ENCODE assay signal across 8 cellular contexts in the genomic region with DNA sequence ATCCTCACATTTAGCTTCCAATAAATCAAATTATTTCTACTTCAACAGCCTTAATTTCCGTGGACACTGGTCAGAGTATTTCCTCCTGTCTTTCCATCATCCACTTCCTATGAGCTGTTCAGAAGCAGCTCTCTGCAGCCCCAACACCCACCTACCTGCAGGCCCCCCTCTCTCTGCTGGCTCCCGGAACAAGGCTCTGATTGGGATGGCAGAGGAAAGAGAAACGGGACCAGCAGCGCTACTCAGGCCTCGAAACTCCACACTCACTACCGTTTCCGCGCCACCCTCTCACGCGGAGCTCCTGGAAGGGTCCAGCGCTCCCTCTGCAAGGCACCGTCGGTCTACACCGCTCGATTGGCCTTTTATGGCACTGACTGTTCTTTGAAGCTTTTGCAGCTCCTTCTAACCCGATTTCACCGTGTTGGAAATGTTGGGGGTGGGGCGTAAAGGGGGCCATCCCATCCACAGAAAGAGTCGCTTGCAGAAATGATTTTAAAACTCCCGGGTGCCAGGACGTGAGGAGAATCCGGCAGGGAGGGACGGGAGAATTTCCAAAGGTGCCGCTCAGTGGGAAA. TPM values are rescaled to one million over a fixed set of nuclear protein-coding genes. Genes with fewer than 3 reads are reported as not detected.
DNase-seq lines count a peak whose midpoint lies in the region; TF ChIP-seq lines count a peak whose summit lies in the region.

No MANE protein-coding gene starts in this region.

- H3K36me3 ChIP-seq in iPS-20b (ENCODE audit: insufficient read depth, low read depth, low read length) = no peaks in the 10 kb centered on the region
- H3K36me3 ChIP-seq in smooth muscle cell (ENCODE audit: low read depth) = no peaks in the 10 kb centered on the region

- H3K27me3 ChIP-seq in iPS-20b (ENCODE audit: insufficient read depth, low read length) (no peaks in the 10 kb centered on the region), smooth muscle cell (ENCODE audit: low read depth) (no peaks in the 10 kb centered on the region)

- 0 to 1% (median 0%) methylated on average over 24 of the region's 24 CpGs for WGBS in adipose tissue, 3 donors
- under 1% methylated on average over 24 of the region's 24 CpGs for WGBS in smooth muscle cell (ENCODE audit: low lambda C conversion rate)

- DNase-seq in activated CD4-positive, alpha-beta T cell treated with anti-CD3 and anti-CD28 coated beads for 1 hour = peak; percentile 20
- no peak for DNase-seq in activated CD4-positive, alpha-beta T cell treated with anti-CD3 and anti-CD28 coated beads for 48 hours
- DNase-seq in HEK293T (ENCODE audit: extremely low spot score) (peak; percentile 42), NCI-H1092 (lab: John Stamatoyannopoulos, UW) (peak; percentile 69), smooth muscle cell (lab: John Stamatoyannopoulos, UW; ENCODE audit: unreplicated experiment) (no peak), OCI-M1 (lab: John Stamatoyannopoulos, UW) (no peak)

- TF ChIP-seq CTCF in smooth muscle cell (IDR thresholded peaks at IDR 0.05; ENCODE audit: borderline replicate concordance, insufficient read depth, poor library complexity, severe bottlenecking) = no peak

- H3K4me3 ChIP-seq in iPS-20b (ENCODE audit: low read length) (peak overlapping the region; percentile 98), smooth muscle cell (peak overlapping the region; percentile 77)

- H3K4me1 ChIP-seq in iPS-20b (ENCODE audit: insufficient read depth, low read length) (peaks cover 32% of the 10 kb centered on the region), smooth muscle cell (ENCODE audit: low read depth) (peaks cover 25% of the 10 kb centered on the region)

- H3K9me3 ChIP-seq in iPS-20b (ENCODE audit: insufficient read depth, low read depth, low read length) (peaks cover 4% of the 10 kb centered on the region), smooth muscle cell (replicated peaks; ENCODE audit: low read depth) (no peaks in the 10 kb centered on the region)

- peaks cover 22% of the 10 kb centered on the region for H4K20me1 ChIP-seq in smooth muscle cell (ENCODE audit: low read depth)

- H3K79me2 ChIP-seq in smooth muscle cell (ENCODE audit: low read depth) = peaks cover 42% of the 10 kb centered on the region

- CTCF ChIA-PET in HEK293T (lab: Yijun Ruan, JAX) = interaction anchor here (0.7 to 2.2 kb wide), 2 partner anchors 11 to 43 kb away, joined by 3 to 6 read pairs; no protein-coding TSS in a partner anchor

- H3K27ac ChIP-seq in adipose tissue (ENCODE audit: low read depth, low read length) = peak overlapping the region; percentile 92
- H3K27ac ChIP-seq in iPS-20b (ENCODE audit: low read length) = peak overlapping the region; percentile 89
- peak overlapping the region; percentile 100 for H3K27ac ChIP-seq in smooth muscle cell (ENCODE audit: low read depth)

- POLR2A ChIA-PET in HEK293T (lab: Yijun Ruan, JAX) = interaction anchor here (1.0 to 2.7 kb wide), 12 partner anchors 9 to 416 kb away, joined by 3 to 19 read pairs (median 4); a partner anchor contains a TSS

- peak overlapping the region; percentile 86 for H3K4me2 ChIP-seq in smooth muscle cell

- H3K9ac ChIP-seq in iPS-20b (ENCODE audit: low read depth, low read length) (peak overlapping the region; percentile 95), smooth muscle cell (ENCODE audit: low read depth) (peak overlapping the region; percentile 97)

- H3F3A ChIP-seq in smooth muscle cell (ENCODE audit: low read depth) = peaks cover 10% of the 10 kb centered on the region

- H2AFZ ChIP-seq in smooth muscle cell (ENCODE audit: low read depth) = peak overlapping the region; percentile 79

TF ChIP-seq in HEK293T, 16 proteins besides CTCF, POLR2A, EP300 and RAD21:
- TF ChIP-seq HDGF (IDR thresholded peaks at IDR 0.05; ENCODE audit: borderline replicate concordance) = no peak
- no peak for TF ChIP-seq FOXM1 (IDR thresholded peaks at IDR 0.05; ENCODE audit: borderline replicate concordance)
- no peak for TF ChIP-seq TARDBP (IDR thresholded peaks at IDR 0.05)
- TF ChIP-seq NFRKB (IDR thresholded peaks at IDR 0.05) = no peak
- no peak for TF ChIP-seq ELF4 (IDR thresholded peaks at IDR 0.05)
- TF ChIP-seq BHLHE40 (IDR thresholded peaks at IDR 0.05; ENCODE audit: borderline replicate concordance) = no peak
- peak; percentile 89 for TF ChIP-seq L3MBTL2 (conservative IDR thresholded peaks at IDR 0.05)
- TF ChIP-seq ZNF384 (IDR thresholded peaks at IDR 0.05) = no peak

RNA-seq across cellular contexts. Expression of a gene that starts 0.4 kb away (rescaled TPM):
- polyA plus RNA-seq in adipose tissue (10 to 100 TPM in 2 of 3 donors, 1 to 10 TPM in 1; 3.8 to 17.2 (median 10.1) TPM), smooth muscle cell (30.5 and 32.2 TPM in 2 replicates)
- total RNA-seq in smooth muscle cell = 81.2 and 91.6 TPM in 2 replicates

Comparison
In these comparisons a context has a peak if more than half of its experiments do, and no peak if none do; other contexts are left out.
1. DNase-seq: peak in activated CD4-positive, alpha-beta T cell treated with anti-CD3 and anti-CD28 coated beads for 1 hour (single experiment), HEK293T (single experiment) and NCI-H1092 (single experiment); none in activated CD4-positive, alpha-beta T cell treated with anti-CD3 and anti-CD28 coated beads for 48 hours (single experiment), smooth muscle cell (single experiment) and OCI-M1 (single experiment).
2. Peak in every context shown above with its lines, with median percentiles within 50 percentile points of each other: H3K27ac ChIP-seq.